In the genomic region with DNA sequence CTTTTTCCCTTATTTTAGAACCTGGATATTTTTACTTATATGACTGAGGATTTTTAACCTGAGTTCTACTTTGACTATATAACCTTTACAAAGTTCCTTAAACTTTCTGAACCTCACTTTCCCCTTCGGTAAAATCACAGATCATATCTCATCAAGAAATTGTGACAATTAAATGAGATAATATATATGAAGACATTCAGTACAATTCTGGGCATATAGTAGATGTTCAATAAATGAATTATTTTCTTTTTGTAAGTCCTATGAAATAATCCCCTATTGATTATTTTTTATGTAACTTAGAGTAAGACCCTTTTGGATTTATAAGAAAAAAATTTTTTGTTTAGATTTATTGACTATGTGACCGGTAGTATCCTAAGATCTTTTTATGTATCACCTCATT, we compare ENCODE assay signal across 27 cellular contexts. TPM values are rescaled to one million over a fixed set of nuclear protein-coding genes. Genes with fewer than 3 reads are reported as not detected.
A peak's percentile ranks its signal among the peaks of the same experiment; 100 is the strongest.
DNase-seq lines count a peak whose midpoint lies in the region; ATAC-seq, FAIRE-seq and TF ChIP-seq lines count a peak whose summit lies in the region.
"Had no signal": no experiment of that assay in that cellular context is flagged by ENCODE, and none has a peak within 500 bp of the region (broad histone marks: within the 10 kb centered on the region; RNA-seq: fewer than 3 reads in every experiment).

No MANE protein-coding gene starts in this region.

- no peak overlapping the region for H3K4me3 ChIP-seq in HEK293 (ENCODE audit: low read depth, low read length)
- H3K4me3 ChIP-seq in pancreas: no peak overlapping the region
- H3K4me3 ChIP-seq: BLaER1 had no signal

- H3K36me3 ChIP-seq in HEK293 (ENCODE audit: control insufficient read depth in 2 of 2, insufficient read depth in 1 of 2, low read length in 2 of 2) (peaks cover 56 to 78% of the 10 kb centered on the region in 2 experiments), pancreas (peaks cover 3 to 64% (median 18%) of the 10 kb centered on the region in 3 donors)

- DNase-seq in pancreas (no peak), HTR-8/SVneo (ENCODE audit: insufficient read length, low spot score) (no peak), anterior cingulate cortex (lab: John Stamatoyannopoulos, UW) (no peak)
- DNase-seq: 8988T; ACHN; BE2C; C1 segment of cervical spinal cord; CD4-positive, alpha-beta memory T cell; CD4-positive, CD25-positive, alpha-beta regulatory T cell; CD8-positive, alpha-beta memory T cell; COR-L47; DMS 273 treated with DMSO at 0.1 percent for 48 hours; DMS153; DMS53; DMS79; DND-41; EL; GF-D8 had no signal

- POLR2A ChIA-PET in HEK293 (lab: Yijun Ruan, JAX): no interaction called here

- H3K27ac ChIP-seq in HEK293 (ENCODE audit: extremely low read depth, low read depth, low read length) (no peak overlapping the region), pancreas (no peak overlapping the region)
- H3K27ac ChIP-seq: BLaER1 had no signal

- H3K4me1 ChIP-seq in HEK293 (ENCODE audit: control insufficient read depth, insufficient read depth, low read length) (no peaks in the 10 kb centered on the region), pancreas (no peaks in the 10 kb centered on the region)
- H3K4me1 ChIP-seq: BE2C, BLaER1 had no signal

- no peaks in the 10 kb centered on the region for H3K9me3 ChIP-seq in HEK293 (ENCODE audit: control insufficient read depth, insufficient read depth, low read depth, low read length)
- no peaks in the 10 kb centered on the region for H3K9me3 ChIP-seq in pancreas
- H3K9me3 ChIP-seq: BE2C had no signal

- ATAC-seq in pancreas: no peak
- ATAC-seq in GM21360 (IDR thresholded peaks at IDR 0.05; ENCODE audit: unreplicated experiment): no peak
- ATAC-seq in HG02678 (IDR thresholded peaks at IDR 0.05; ENCODE audit: unreplicated experiment): no peak

- no peaks in the 10 kb centered on the region for H3K27me3 ChIP-seq in pancreas
- H3K27me3 ChIP-seq: BE2C, BLaER1 had no signal

- intact Hi-C loops in pancreas (cut with DNase I): no loop called here

- CTCF ChIA-PET in HEK293 (lab: Yijun Ruan, JAX): no interaction called here

- FAIRE-seq in colon (lab: Jason Lieb, UNC) (peak; percentile 24), islet of Langerhans (lab: Jason Lieb, UNC) (peak; percentile 33), pancreas (lab: Jason Lieb, UNC) (peak; percentile 53), HTR-8/SVneo (lab: Jason Lieb, UNC) (no peak)
- FAIRE-seq: A204.1, GM12891, GM19239 had no signal

- no peak for TF ChIP-seq CTCF in HEK293 (tag by site-specific recombination; IDR thresholded peaks at IDR 0.05)
- no peak for TF ChIP-seq CTCF in pancreas (IDR thresholded peaks at IDR 0.05)

- WGBS in pancreas, 2 donors: 87 to 92% methylated on average over 2 of the region's 2 CpGs

TF ChIP-seq in HEK293, 187 proteins besides CTCF, POLR2A, EP300 and RAD21:
- TF ChIP-seq, protein P1, sequence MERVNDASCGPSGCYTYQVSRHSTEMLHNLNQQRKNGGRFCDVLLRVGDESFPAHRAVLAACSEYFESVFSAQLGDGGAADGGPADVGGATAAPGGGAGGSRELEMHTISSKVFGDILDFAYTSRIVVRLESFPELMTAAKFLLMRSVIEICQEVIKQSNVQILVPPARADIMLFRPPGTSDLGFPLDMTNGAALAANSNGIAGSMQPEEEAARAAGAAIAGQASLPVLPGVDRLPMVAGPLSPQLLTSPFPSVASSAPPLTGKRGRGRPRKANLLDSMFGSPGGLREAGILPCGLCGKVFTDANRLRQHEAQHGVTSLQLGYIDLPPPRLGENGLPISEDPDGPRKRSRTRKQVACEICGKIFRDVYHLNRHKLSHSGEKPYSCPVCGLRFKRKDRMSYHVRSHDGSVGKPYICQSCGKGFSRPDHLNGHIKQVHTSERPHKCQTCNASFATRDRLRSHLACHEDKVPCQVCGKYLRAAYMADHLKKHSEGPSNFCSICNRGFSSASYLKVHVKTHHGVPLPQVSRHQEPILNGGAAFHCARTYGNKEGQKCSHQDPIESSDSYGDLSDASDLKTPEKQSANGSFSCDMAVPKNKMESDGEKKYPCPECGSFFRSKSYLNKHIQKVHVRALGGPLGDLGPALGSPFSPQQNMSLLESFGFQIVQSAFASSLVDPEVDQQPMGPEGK (tag by site-specific recombination; IDR thresholded peaks at IDR 0.05): no peak
- TF ChIP-seq ZNF664 (tag by site-specific recombination; IDR thresholded peaks at IDR 0.05): peak; percentile 92
TF ChIP-seq in HEK293: peak in this region for 1.

RNA-seq across cellular contexts. Expression of a gene that starts 17.6 kb away (rescaled TPM):
- total RNA-seq in pancreas: 10 to 100 TPM; 21.3 to 32.9 (median 31.9) TPM
- polyA plus RNA-seq in pancreas: 10 to 100 TPM; 31.7 to 32.3 TPM

RNA-seq across cellular contexts. Expression of a gene that starts 45.6 kb away (rescaled TPM):
- 10 to 100 TPM; 23.1 to 42.2 (median 33.9) TPM for total RNA-seq in pancreas
- 10 to 100 TPM; 20.9 to 37.1 TPM for polyA plus RNA-seq in pancreas
